ENCODE assay signal across 19 cellular contexts in the genomic region with DNA sequence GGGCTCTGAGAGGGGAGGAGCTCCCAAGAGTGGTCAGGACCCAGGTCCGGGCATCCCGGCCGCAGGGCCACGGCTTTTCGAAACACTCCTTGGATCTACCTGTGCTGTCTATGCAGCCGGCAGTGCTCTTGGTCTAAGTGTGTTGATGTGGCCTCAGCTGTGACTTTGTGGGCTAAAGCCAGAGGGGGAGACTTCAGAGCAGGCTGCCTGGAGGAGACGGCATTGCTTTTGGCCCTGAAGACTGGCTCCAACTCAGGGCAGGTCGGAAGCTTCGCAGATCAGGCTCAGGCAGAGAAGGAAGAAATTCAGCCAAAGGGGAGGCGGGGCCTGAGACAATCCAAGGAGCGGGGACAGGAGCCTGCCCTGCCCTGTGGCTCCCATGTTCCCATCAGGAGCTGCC. TPM values are rescaled to one million over a fixed set of nuclear protein-coding genes. Genes with fewer than 3 reads are reported as not detected.
DNase-seq lines count a peak whose midpoint lies in the region; ATAC-seq, FAIRE-seq and TF ChIP-seq lines count a peak whose summit lies in the region.
"Had no signal": no experiment of that assay in that cellular context is flagged by ENCODE, and none has a peak within 500 bp of the region (broad histone marks: within the 10 kb centered on the region; RNA-seq: fewer than 3 reads in every experiment).

No MANE protein-coding gene starts in this region.

- no peaks in the 10 kb centered on the region for H3K9me3 ChIP-seq in A549
- no peaks in the 10 kb centered on the region for H3K9me3 ChIP-seq in muscle layer of colon (ENCODE audit: low read length)
- H3K9me3 ChIP-seq: right atrium auricular region, SK-N-SH, testis had no signal

- no peak overlapping the region for H3K9ac ChIP-seq in muscle layer of colon (ENCODE audit: low read length)
- H3K9ac ChIP-seq: SK-N-SH had no signal

- H3K27me3 Mint-ChIP-seq in activated B cell treated with CpG ODN at 0.5 μM for 24 hours, result no peaks in the 10 kb centered on the region
- H3K27me3 Mint-ChIP-seq in activated CD4-positive, alpha-beta T cell treated with anti-CD3 and anti-CD28 coated beads for 36 hours, result no peaks in the 10 kb centered on the region

- FAIRE-seq in A549 (lab: Jason Lieb, UNC), result no peak
- FAIRE-seq: bronchial epithelial cell had no signal

- no peak for DNase-seq in A549 (ENCODE audit: low read depth in 1 of 2, low spot score in 1 of 2)
- no peak for DNase-seq in activated B cell treated with CpG ODN at 0.5 μM for 24 hours
- no peak for DNase-seq in NCI-H1694 treated with DMSO at 0.1 percent for 48 hours (lab: John Stamatoyannopoulos, UW)
- DNase-seq in activated CD4-positive, alpha-beta T cell treated with anti-CD3 and anti-CD28 coated beads for 36 hours, result no peak
- DNase-seq: activated CD4-positive, alpha-beta T cell treated with anti-CD3 and anti-CD28 coated beads for 1 hour; activated effector memory CD4-positive, alpha-beta T cell treated with anti-CD3 and anti-CD28 coated beads, Interleukin-2, amount 50 U/mL, for 16 hours; foreskin keratinocyte; NCI-H510A treated with DMSO at 0.1 percent for 48 hours; SK-N-SH; T1000; testis had no signal

- TF ChIP-seq POLR2A in A549 (IDR thresholded peaks at IDR 0.05; ENCODE audit: low read length), result no peak

- intact Hi-C loops in activated B cell treated with CpG ODN at 0.5 μM for 24 hours (cut with micrococcal nuclease), result no loop called here
- intact Hi-C loops in activated CD4-positive, alpha-beta T cell treated with anti-CD3 and anti-CD28 coated beads for 36 hours (cut with DNase I, micrococcal nuclease), result no loop called here

- H3K9me3 Mint-ChIP-seq in activated B cell treated with CpG ODN at 0.5 μM for 24 hours, result no peaks in the 10 kb centered on the region
- H3K9me3 Mint-ChIP-seq in activated CD4-positive, alpha-beta T cell treated with anti-CD3 and anti-CD28 coated beads for 36 hours (ENCODE audit: low read depth), result no peaks in the 10 kb centered on the region

- TF ChIP-seq CTCF in A549 (IDR thresholded peaks at IDR 0.05) (no peak), C4-2B (conservative IDR thresholded peaks at IDR 0.05) (no peak), activated B cell treated with CpG ODN at 0.5 μM for 24 hours (IDR thresholded peaks at IDR 0.05) (no peak)

- POLR2A ChIA-PET in A549 (lab: Yijun Ruan, JAX) (no interaction called here), activated B cell treated with CpG ODN at 0.5 μM for 24 hours (lab: Charles Lee) (interaction anchor here (1.1 kb wide), 1 partner anchor 8 kb away, joined by 4 read pairs; no protein-coding TSS in a partner anchor)
- POLR2A ChIA-PET in activated CD4-positive, alpha-beta T cell treated with anti-CD3 and anti-CD28 coated beads for 36 hours (lab: Charles Lee), result no interaction called here

- peaks cover 11% of the 10 kb centered on the region for H3K36me3 ChIP-seq in muscle layer of colon (ENCODE audit: insufficient read depth, low read length)
- H3K36me3 ChIP-seq: right atrium auricular region had no signal

- ATAC-seq in A549, result peak in 1 of 2 experiments; percentile 25; a peak in 3 of 6 replicates
- ATAC-seq in activated B cell treated with CpG ODN at 0.5 μM for 24 hours (ENCODE audit: low read depth), result no peak
- ATAC-seq in HG03135 (IDR thresholded peaks at IDR 0.05; ENCODE audit: unreplicated experiment), result no peak
- no peak for ATAC-seq in activated CD4-positive, alpha-beta T cell treated with anti-CD3 and anti-CD28 coated beads for 36 hours
- ATAC-seq in activated CD4-positive, CD25-positive, alpha-beta regulatory T cell treated with anti-CD3 and anti-CD28 coated beads, Interleukin-2, amount 50 U/mL, for 24 hours, result no peak
- ATAC-seq: foreskin keratinocyte, HCT116 had no signal

- H3K4me1 Mint-ChIP-seq in activated B cell treated with CpG ODN at 0.5 μM for 24 hours, result peaks cover 26% of the 10 kb centered on the region
- peaks cover 3% of the 10 kb centered on the region for H3K4me1 Mint-ChIP-seq in activated CD4-positive, alpha-beta T cell treated with anti-CD3 and anti-CD28 coated beads for 36 hours

- H3K27ac Mint-ChIP-seq in activated B cell treated with CpG ODN at 0.5 μM for 24 hours, result peak overlapping the region; percentile 35
- no peak overlapping the region for H3K27ac Mint-ChIP-seq in activated CD4-positive, alpha-beta T cell treated with anti-CD3 and anti-CD28 coated beads for 36 hours

- no peak overlapping the region for H3K4me2 ChIP-seq in A549
- H3K4me2 ChIP-seq: SK-N-SH had no signal

- WGBS in A549 (ENCODE audit: missing lambda C conversion rate), result 94% methylated on average over 11 of the region's 11 CpGs

- H3K4me3 Mint-ChIP-seq in activated B cell treated with CpG ODN at 0.5 μM for 24 hours, result no peak overlapping the region
- H3K4me3 Mint-ChIP-seq in activated CD4-positive, alpha-beta T cell treated with anti-CD3 and anti-CD28 coated beads for 36 hours, result no peak overlapping the region

- no peak for TF ChIP-seq EP300 in A549 (IDR thresholded peaks at IDR 0.05)

- H3K27me3 ChIP-seq in muscle layer of colon (ENCODE audit: control insufficient read depth in 1 of 2, insufficient read depth in 2 of 2, low read length in 2 of 2), result no peaks in the 10 kb centered on the region
- H3K27me3 ChIP-seq: foreskin keratinocyte, right atrium auricular region, testis had no signal

- H3K4me3 ChIP-seq in A549 (no peak overlapping the region), muscle layer of colon (ENCODE audit: low read depth in 1 of 2, low read length in 2 of 2) (no peak overlapping the region)
- H3K4me3 ChIP-seq: right atrium auricular region, testis had no signal

- H3K27ac ChIP-seq in A549, result no peak overlapping the region
- peak overlapping the region; percentile 98 for H3K27ac ChIP-seq in C4-2B
- H3K27ac ChIP-seq in muscle layer of colon (ENCODE audit: low read depth, low read length), result peak overlapping the region; percentile 70
- H3K27ac ChIP-seq: epithelial cell of prostate, foreskin keratinocyte, right atrium auricular region, testis had no signal

- H3K36me3 Mint-ChIP-seq in activated B cell treated with CpG ODN at 0.5 μM for 24 hours (ENCODE audit: low read depth), result peaks cover 7% of the 10 kb centered on the region
- H3K36me3 Mint-ChIP-seq in activated CD4-positive, alpha-beta T cell treated with anti-CD3 and anti-CD28 coated beads for 36 hours (ENCODE audit: low read depth), result no peaks in the 10 kb centered on the region

- CTCF ChIA-PET in A549 (lab: Yijun Ruan, JAX), result interaction anchor here (0.8 to 31.8 kb wide), 4 partner anchors 11 to 193 kb away, joined by 3 to 596 read pairs (median 4); no protein-coding TSS in a partner anchor
- CTCF ChIA-PET in activated B cell treated with CpG ODN at 0.5 μM for 24 hours (lab: Charles Lee), result interaction anchor here (1.2 to 2.1 kb wide), 2 partner anchors 10 to 16 kb away, joined by 6 read pairs; no protein-coding TSS in a partner anchor
- CTCF ChIA-PET in activated CD4-positive, alpha-beta T cell treated with anti-CD3 and anti-CD28 coated beads for 36 hours (lab: Charles Lee), result interaction anchor here (0.6 to 0.9 kb wide), 3 partner anchors 28 to 528 kb away, joined by 3 to 4 read pairs (median 4); no protein-coding TSS in a partner anchor

- H3K4me1 ChIP-seq in A549, result no peaks in the 10 kb centered on the region
- peaks cover 43% of the 10 kb centered on the region for H3K4me1 ChIP-seq in muscle layer of colon (ENCODE audit: insufficient read depth, low read length)
- H3K4me1 ChIP-seq: right atrium auricular region, testis had no signal

- TF ChIP-seq RAD21 in A549 (conservative IDR thresholded peaks at IDR 0.05 in 1 of 2, IDR thresholded peaks at IDR 0.05 in 1 of 2), result no peak

RNA-seq across cellular contexts. Expression of a gene that starts 31.4 kb away (rescaled TPM):
- polyA plus RNA-seq in A549 (2011; rRNA removed), result 26.1 and 35.9 TPM in 2 replicates
- polyA plus RNA-seq in A549 (2012; cell fraction: cytosol; rRNA removed), result 141 and 172 TPM in 2 replicates
- 630 and 946 TPM in 2 replicates for polyA plus RNA-seq in A549 (2012; cell fraction: nucleus; rRNA removed)
- 78.3 to 84.7 TPM (median 79.1 TPM) in 3 replicates for polyA plus RNA-seq in A549 (2017; fragmentation: RNase III; extraction: RNeasy Plus Mini Kit Qiagen cat#74134 plus additional on column Dnase treatment)
- 43.0 and 54.8 TPM in 2 replicates for polyA minus RNA-seq in A549 (2011; rRNA and poly(A)+ RNA removed)
- 75.2 and 85.9 TPM in 2 replicates for total RNA-seq in activated B cell treated with CpG ODN at 0.5 μM for 24 hours
- 100 to 1,000 TPM; 105 to 126 TPM for total RNA-seq in activated CD4-positive, alpha-beta T cell treated with anti-CD3 and anti-CD28 coated beads for 36 hours

RNA-seq across cellular contexts. Expression of a gene that starts 47.3 kb away (rescaled TPM):
- polyA plus RNA-seq in A549 (2011; rRNA removed), result 12.9 and 16.4 TPM in 2 replicates
- polyA plus RNA-seq in A549 (2012; cell fraction: cytosol; rRNA removed), result 30.3 and 39.9 TPM in 2 replicates
- polyA plus RNA-seq in A549 (2012; cell fraction: nucleus; rRNA removed), result 80.2 and 91.9 TPM in 2 replicates
- 20.9 to 22.3 TPM (median 21.8 TPM) in 3 replicates for polyA plus RNA-seq in A549 (2017; fragmentation: RNase III; extraction: RNeasy Plus Mini Kit Qiagen cat#74134 plus additional on column Dnase treatment)
- 16.8 and 21.7 TPM in 2 replicates for polyA minus RNA-seq in A549 (2011; rRNA and poly(A)+ RNA removed)
- 28.8 and 36.7 TPM in 2 replicates for total RNA-seq in activated B cell treated with CpG ODN at 0.5 μM for 24 hours
- total RNA-seq in activated CD4-positive, alpha-beta T cell treated with anti-CD3 and anti-CD28 coated beads for 36 hours, result 10 to 100 TPM; 29.6 to 36.2 TPM

RNA-seq across cellular contexts. Expression of a gene that starts 47.4 kb away (rescaled TPM):
- polyA plus RNA-seq in A549 (2011; rRNA removed) (7.9 and 9.4 TPM in 2 replicates), A549 (2017; fragmentation: RNase III; extraction: RNeasy Plus Mini Kit Qiagen cat#74134 plus additional on column Dnase treatment) (10.4 to 11.6 TPM (median 11.6 TPM) in 3 replicates)
- 21.5 and 29.0 TPM in 2 replicates for polyA plus RNA-seq in A549 (2012; cell fraction: cytosol; rRNA removed)
- 51.0 and 68.4 TPM in 2 replicates for polyA plus RNA-seq in A549 (2012; cell fraction: nucleus; rRNA removed)
- 9.8 and 16.2 TPM in 2 replicates for polyA minus RNA-seq in A549 (2011; rRNA and poly(A)+ RNA removed)
- 31.0 and 45.3 TPM in 2 replicates for total RNA-seq in activated B cell treated with CpG ODN at 0.5 μM for 24 hours
- total RNA-seq in activated CD4-positive, alpha-beta T cell treated with anti-CD3 and anti-CD28 coated beads for 36 hours, result 10 to 100 TPM; 44.0 to 49.7 TPM

RNA-seq across cellular contexts. Expression of a gene that starts 50.0 kb away (rescaled TPM):
- polyA plus RNA-seq in A549 (2011; rRNA removed) (3.4 and 3.8 TPM in 2 replicates), A549 (2017; fragmentation: RNase III; extraction: RNeasy Plus Mini Kit Qiagen cat#74134 plus additional on column Dnase treatment) (16.0 to 17.5 TPM (median 17.0 TPM) in 3 replicates)
- polyA plus RNA-seq in A549 (2012; cell fraction: cytosol; rRNA removed), result 30.8 and 47.0 TPM in 2 replicates
- polyA plus RNA-seq in A549 (2012; cell fraction: nucleus; rRNA removed), result 41.9 and 85.6 TPM in 2 replicates
- polyA minus RNA-seq in A549 (2011; rRNA and poly(A)+ RNA removed), result 4.1 and 6.5 TPM in 2 replicates
- total RNA-seq in activated B cell treated with CpG ODN at 0.5 μM for 24 hours, result 4.3 and 5.5 TPM in 2 replicates
- total RNA-seq in activated CD4-positive, alpha-beta T cell treated with anti-CD3 and anti-CD28 coated beads for 36 hours, result 100 to 1,000 TPM; 136 to 182 TPM

RNA-seq across cellular contexts. Expression of a gene that starts 58.1 kb away (rescaled TPM):
- 113 and 115 TPM in 2 replicates for polyA plus RNA-seq in A549 (2011; rRNA removed)
- polyA plus RNA-seq in A549 (2012; cell fraction: cytosol; rRNA removed), result 223 and 291 TPM in 2 replicates
- 199 and 257 TPM in 2 replicates for polyA plus RNA-seq in A549 (2012; cell fraction: nucleus; rRNA removed)
- polyA plus RNA-seq in A549 (2017; fragmentation: RNase III; extraction: RNeasy Plus Mini Kit Qiagen cat#74134 plus additional on column Dnase treatment), result 252 to 259 TPM (median 258 TPM) in 3 replicates
- polyA minus RNA-seq in A549 (2011; rRNA and poly(A)+ RNA removed), result 54.2 and 54.5 TPM in 2 replicates
- 198 and 209 TPM in 2 replicates for total RNA-seq in activated B cell treated with CpG ODN at 0.5 μM for 24 hours
- 100 to 1,000 TPM; 105 to 179 TPM for total RNA-seq in activated CD4-positive, alpha-beta T cell treated with anti-CD3 and anti-CD28 coated beads for 36 hours

Comparison
In these comparisons a context has a peak if more than half of its experiments do, and no peak if none do; other contexts are left out.
1. H3K27ac ChIP-seq: peak in C4-2B (single experiment) and muscle layer of colon (single experiment); none in A549 (0 of 2).